25 cellular contexts compared by ENCODE assay signal in genomic region chr2:8358179-8358578, GRCh38.
DNase-seq lines count a peak whose midpoint lies in the region; ATAC-seq and TF ChIP-seq lines count a peak whose summit lies in the region.
"Had no signal": no experiment of that assay in that cellular context is flagged by ENCODE, and none has a peak within 500 bp of the region (broad histone marks: within the 10 kb centered on the region; RNA-seq: fewer than 3 reads in every experiment).

No MANE protein-coding gene starts in this region.

- H3K9me3 ChIP-seq in IMR-90 (ENCODE audit: control insufficient read depth, insufficient read depth, low read length) (peaks cover 4% of the 10 kb centered on the region), OCI-LY3 (ENCODE audit: insufficient read depth, low read length) (no peaks in the 10 kb centered on the region)
- H3K9me3 ChIP-seq: SK-N-SH had no signal

- in situ Hi-C loops in IMR-90 (cut with MboI; ENCODE audit: low sequenced_read_pairs): no loop called here

- no peak overlapping the region for H2AFZ ChIP-seq in IMR-90 (replicated peaks; ENCODE audit: low read length, poor library complexity)
- no peak overlapping the region for H2AFZ ChIP-seq in OCI-LY3 (ENCODE audit: low read depth, low read length)

- TF ChIP-seq POLR2A in IMR-90 (IDR thresholded peaks at IDR 0.05; ENCODE audit: low read depth, low read length): no peak

- H3K27me3 ChIP-seq in IMR-90 (ENCODE audit: control insufficient read depth, insufficient read depth, low read length) (peaks cover 2% of the 10 kb centered on the region; the same call in 1 of the 2 replicates), OCI-LY3 (ENCODE audit: low read depth, low read length) (no peaks in the 10 kb centered on the region)

- no peak overlapping the region for H3K4me3 Mint-ChIP-seq in activated naive CD4-positive, alpha-beta T cell treated with anti-CD3 and anti-CD28 coated beads, Interleukin-2, amount 50 U/mL, for 24 hours
- no peak overlapping the region for H3K4me3 Mint-ChIP-seq in neural crest cell
- H3K4me3 Mint-ChIP-seq: CD4-positive, alpha-beta T cell; IgD-negative memory B cell had no signal

- no peak overlapping the region for H2BK15ac ChIP-seq in IMR-90 (ENCODE audit: low read depth, low read length)

- H4K91ac ChIP-seq in IMR-90 (ENCODE audit: insufficient read depth, low read depth, low read length): no peak overlapping the region

- H4K20me1 ChIP-seq in IMR-90 (ENCODE audit: insufficient read depth, low read length) (no peaks in the 10 kb centered on the region), OCI-LY3 (ENCODE audit: insufficient read depth, low read length) (no peaks in the 10 kb centered on the region)

- WGBS in IMR-90 (ENCODE audit: extremely low coverage in 2 of 2, insufficient read length in 1 of 2), 2 experiments: no CpG with 5 or more reads among the region's 5 CpGs

- H3K79me1 ChIP-seq in IMR-90 (ENCODE audit: low read depth in 1 of 2, low read length in 2 of 2): no peaks in the 10 kb centered on the region

- peak overlapping the region; percentile 13; the same call in 1 of the 2 replicates for H3K4me2 ChIP-seq in IMR-90 (ENCODE audit: low read depth, low read length)
- peak overlapping the region; percentile 32 for H3K4me2 ChIP-seq in OCI-LY3 (ENCODE audit: low read length)
- H3K4me2 ChIP-seq: SK-N-SH had no signal

- no peaks in the 10 kb centered on the region for H3K36me3 Mint-ChIP-seq in activated naive CD4-positive, alpha-beta T cell treated with anti-CD3 and anti-CD28 coated beads, Interleukin-2, amount 50 U/mL, for 24 hours
- no peaks in the 10 kb centered on the region for H3K36me3 Mint-ChIP-seq in neural crest cell (ENCODE audit: low read depth)

- TF ChIP-seq CTCF in IMR-90 (conservative IDR thresholded peaks at IDR 0.05; ENCODE audit: low read depth, low read length) (no peak), OCI-LY3 (IDR thresholded peaks at IDR 0.05; ENCODE audit: low read depth, low read length) (no peak), neural crest cell (conservative IDR thresholded peaks at IDR 0.05) (no peak)

- no peak for DNase-seq in activated naive CD4-positive, alpha-beta T cell treated with anti-CD3 and anti-CD28 coated beads, Interleukin-2, amount 50 U/mL, for 16 hours
- DNase-seq in IMR-90 (no peak), neural crest cell (ENCODE audit: low read depth, low spot score) (no peak)
- DNase-seq in stimulated activated naive CD4-positive, alpha-beta T cell (lab: John Stamatoyannopoulos, UW): no peak
- DNase-seq: CD4-positive, alpha-beta T cell; COR-L47; DMS79 treated with DMSO at 0.1 percent for 48 hours; GOT3; NCI-H1092; NCI-H1436; NCI-H187 treated with DMSO at 0.1 percent for 48 hours; NCI-H2107; NCI-H345; NCI-H524; NCI-H774; NK-92 treated with Interleukin-12 subunit alpha and Interleukin-12 subunit beta, amount 100 ng/mL, for 24 hours; PC-3; SHP77; SK-N-SH had no signal

- H3K27ac Mint-ChIP-seq in activated naive CD4-positive, alpha-beta T cell treated with anti-CD3 and anti-CD28 coated beads, Interleukin-2, amount 50 U/mL, for 24 hours: peak overlapping the region; percentile 6
- peak overlapping the region; percentile 14 for H3K27ac Mint-ChIP-seq in neural crest cell (ENCODE audit: unreplicated experiment)
- H3K27ac Mint-ChIP-seq: CD4-positive, alpha-beta T cell; IgD-negative memory B cell had no signal

- H3K14ac ChIP-seq in IMR-90 (replicated peaks; ENCODE audit: low read depth, low read length): no peak overlapping the region

- H3K56ac ChIP-seq in IMR-90 (ENCODE audit: extremely low read depth, insufficient read depth, low read length): no peak overlapping the region

- CTCF ChIA-PET in IMR-90 (lab: Yijun Ruan, JAX): no interaction called here

- intact Hi-C loops in IMR-90 (cut with micrococcal nuclease): no loop called here

- H3K9me1 ChIP-seq in IMR-90 (ENCODE audit: insufficient read depth, low read length): no peaks in the 10 kb centered on the region

- H3K4me1 Mint-ChIP-seq in activated naive CD4-positive, alpha-beta T cell treated with anti-CD3 and anti-CD28 coated beads, Interleukin-2, amount 50 U/mL, for 24 hours: no peaks in the 10 kb centered on the region
- no peaks in the 10 kb centered on the region for H3K4me1 Mint-ChIP-seq in neural crest cell
- H3K4me1 Mint-ChIP-seq: IgD-negative memory B cell had no signal

- no peak overlapping the region for H2BK120ac ChIP-seq in IMR-90 (ENCODE audit: low read depth, low read length)

- no peak overlapping the region for H2AK9ac ChIP-seq in IMR-90 (replicated peaks; ENCODE audit: low read depth, low read length, poor library complexity)

- H3K4me3 ChIP-seq in IMR-90 (ENCODE audit: insufficient read depth, low read depth, low read length) (no peak overlapping the region), OCI-LY3 (ENCODE audit: low read length) (no peak overlapping the region)

- H3K9ac ChIP-seq in IMR-90 (ENCODE audit: low read depth, low read length) (no peak overlapping the region), OCI-LY3 (ENCODE audit: low read length) (no peak overlapping the region)
- H3K9ac ChIP-seq: SK-N-SH had no signal

- H3K27me3 Mint-ChIP-seq in activated naive CD4-positive, alpha-beta T cell treated with anti-CD3 and anti-CD28 coated beads, Interleukin-2, amount 50 U/mL, for 24 hours: no peaks in the 10 kb centered on the region
- no peaks in the 10 kb centered on the region for H3K27me3 Mint-ChIP-seq in neural crest cell (ENCODE audit: low read depth)
- H3K27me3 Mint-ChIP-seq: CD4-positive, alpha-beta T cell had no signal

- no TSS peak for BruUV-seq in IMR-90 (replicated peaks; lab: Mats Ljungman, UMichigan)

- ATAC-seq in IMR-90 (ENCODE audit: low read depth) (no peak), HG03571 (IDR thresholded peaks at IDR 0.05; ENCODE audit: unreplicated experiment) (no peak), HG03039 (IDR thresholded peaks at IDR 0.05; ENCODE audit: unreplicated experiment) (no peak)
- ATAC-seq: HCT116, PC-3 had no signal

- no peak overlapping the region for H3K4ac ChIP-seq in IMR-90 (ENCODE audit: low read depth, low read length)

- H2AK5ac ChIP-seq in IMR-90 (ENCODE audit: low read depth, low read length): no peak overlapping the region

- TF ChIP-seq RAD21 in IMR-90 (IDR thresholded peaks at IDR 0.05; ENCODE audit: low read length): no peak

- no peak overlapping the region for H2BK20ac ChIP-seq in IMR-90 (ENCODE audit: low read depth, low read length)

- H3K23ac ChIP-seq in IMR-90 (ENCODE audit: low read depth, low read length): no peak overlapping the region

- H3K4me1 ChIP-seq in IMR-90 (ENCODE audit: control insufficient read depth, insufficient read depth, low read length): no peaks in the 10 kb centered on the region
- peaks cover 36% of the 10 kb centered on the region for H3K4me1 ChIP-seq in OCI-LY3 (ENCODE audit: low read length)

- H4K8ac ChIP-seq in IMR-90 (ENCODE audit: low read depth in 2 of 2, low read length in 2 of 2): no peak overlapping the region

- no peak overlapping the region for H2BK5ac ChIP-seq in IMR-90 (ENCODE audit: low read depth, low read length, poor library complexity, severe bottlenecking)

- H3K36me3 ChIP-seq in IMR-90 (ENCODE audit: control insufficient read depth, insufficient read depth, low read length) (no peaks in the 10 kb centered on the region), OCI-LY3 (replicated peaks; ENCODE audit: low read depth, low read length) (no peaks in the 10 kb centered on the region)

- POLR2A ChIA-PET in IMR-90 (lab: Charles Lee; ENCODE audit: unreplicated experiment): no interaction called here

- dilution Hi-C loops in IMR-90 (cut with HindIII; ENCODE audit: low sequenced_read_pairs, unreplicated experiment): no loop called here

- H3K27ac ChIP-seq in IMR-90 (ENCODE audit: insufficient read depth, low read length) (no peak overlapping the region), OCI-LY3 (ENCODE audit: low read length) (no peak overlapping the region)

- H3K79me2 ChIP-seq in OCI-LY3 (ENCODE audit: low read length): no peaks in the 10 kb centered on the region

- no peak overlapping the region for H3K18ac ChIP-seq in IMR-90 (ENCODE audit: low read depth, low read length)

- no peaks in the 10 kb centered on the region for H3K9me3 Mint-ChIP-seq in activated naive CD4-positive, alpha-beta T cell treated with anti-CD3 and anti-CD28 coated beads, Interleukin-2, amount 50 U/mL, for 24 hours
- H3K9me3 Mint-ChIP-seq in neural crest cell: peaks cover 3% of the 10 kb centered on the region
- H3K9me3 Mint-ChIP-seq: CD4-positive, alpha-beta T cell had no signal

- H4K5ac ChIP-seq in IMR-90 (ENCODE audit: low read depth, low read length): no peak overlapping the region

TF ChIP-seq in IMR-90, 13 proteins besides CTCF, POLR2A, EP300 and RAD21 (continues in another document):
- TF ChIP-seq MXI1 (IDR thresholded peaks at IDR 0.05; ENCODE audit: borderline replicate concordance, low read depth, low read length) (no peak), MAFK (IDR thresholded peaks at IDR 0.05; ENCODE audit: low read depth, low read length) (no peak), MAZ (IDR thresholded peaks at IDR 0.05; ENCODE audit: borderline replicate concordance, low read depth, low read length) (no peak), RFX5 (IDR thresholded peaks at IDR 0.05; ENCODE audit: low read depth, low read length) (no peak), FOS (IDR thresholded peaks at IDR 0.05; ENCODE audit: low read depth, low read length) (no peak), CEBPB (IDR thresholded peaks at IDR 0.05; ENCODE audit: low read depth, low read length) (no peak), BHLHE40 (IDR thresholded peaks at IDR 0.05; ENCODE audit: low read depth, low read length) (no peak), CHD1 (IDR thresholded peaks at IDR 0.05; ENCODE audit: low read depth, low read length) (no peak), NFE2L2 (IDR thresholded peaks at IDR 0.05; ENCODE audit: low read depth, low read length) (no peak), SMC3 (IDR thresholded peaks at IDR 0.05; ENCODE audit: low read depth, low read length) (no peak)
- TF ChIP-seq, protein P1, sequence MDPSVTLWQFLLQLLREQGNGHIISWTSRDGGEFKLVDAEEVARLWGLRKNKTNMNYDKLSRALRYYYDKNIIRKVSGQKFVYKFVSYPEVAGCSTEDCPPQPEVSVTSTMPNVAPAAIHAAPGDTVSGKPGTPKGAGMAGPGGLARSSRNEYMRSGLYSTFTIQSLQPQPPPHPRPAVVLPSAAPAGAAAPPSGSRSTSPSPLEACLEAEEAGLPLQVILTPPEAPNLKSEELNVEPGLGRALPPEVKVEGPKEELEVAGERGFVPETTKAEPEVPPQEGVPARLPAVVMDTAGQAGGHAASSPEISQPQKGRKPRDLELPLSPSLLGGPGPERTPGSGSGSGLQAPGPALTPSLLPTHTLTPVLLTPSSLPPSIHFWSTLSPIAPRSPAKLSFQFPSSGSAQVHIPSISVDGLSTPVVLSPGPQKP (IDR thresholded peaks at IDR 0.05; ENCODE audit: borderline replicate concordance, low read depth, low read length): no peak
